In the genomic region with DNA sequence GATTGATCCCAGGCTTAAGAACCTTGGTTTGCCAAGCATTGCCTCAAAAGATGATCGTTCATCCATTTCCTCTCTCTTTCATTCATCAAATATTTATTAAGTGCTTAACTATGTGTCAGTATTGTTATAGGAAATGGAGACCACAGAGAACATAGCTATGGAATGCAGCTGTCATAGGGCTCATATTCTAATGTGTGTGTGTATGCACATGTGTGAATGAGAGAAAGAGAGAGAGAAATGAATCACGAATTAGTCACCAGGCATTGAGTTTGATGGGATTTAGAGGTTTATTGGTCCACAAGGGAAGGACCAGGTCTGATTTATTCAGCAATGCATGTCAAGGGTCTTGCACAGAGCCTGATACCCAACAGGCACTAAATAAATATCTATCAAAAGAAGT, we compare ENCODE assay signal across 24 cellular contexts.
A peak's percentile ranks its signal among the peaks of the same experiment; 100 is the strongest.
DNase-seq lines count a peak whose midpoint lies in the region; ATAC-seq and TF ChIP-seq lines count a peak whose summit lies in the region.
"Had no signal": no experiment of that assay in that cellular context is flagged by ENCODE, and none has a peak within 500 bp of the region (broad histone marks: within the 10 kb centered on the region; RNA-seq: fewer than 3 reads in every experiment).

No MANE protein-coding gene starts in this region.

- 79 to 80% methylated on average over 2 of the region's 2 CpGs for WGBS in sigmoid colon, 2 donors

- POLR2A ChIA-PET in activated CD4-positive, alpha-beta T cell treated with anti-CD3 and anti-CD28 coated beads for 36 hours (lab: Charles Lee) = no interaction called here
- POLR2A ChIA-PET in activated CD8-positive, alpha-beta T cell treated with anti-CD3 and anti-CD28 coated beads for 36 hours (lab: Charles Lee) = no interaction called here

- no peaks in the 10 kb centered on the region for H3K27me3 ChIP-seq in sigmoid colon
- no peaks in the 10 kb centered on the region for H3K27me3 ChIP-seq in tibial artery
- H3K27me3 ChIP-seq: adrenal gland, tibial nerve had no signal

- no peak overlapping the region for H3K27ac Mint-ChIP-seq in activated CD4-positive, alpha-beta T cell treated with anti-CD3 and anti-CD28 coated beads for 36 hours
- H3K27ac Mint-ChIP-seq in activated CD4-positive, alpha-beta T cell treated with anti-CD3 and anti-CD28 coated beads, Interleukin-2, amount 10 ng/mL, durations not matched to agents 24 days and 14 days = no peak overlapping the region
- no peak overlapping the region for H3K27ac Mint-ChIP-seq in activated CD8-positive, alpha-beta T cell treated with anti-CD3 and anti-CD28 coated beads for 36 hours
- H3K27ac Mint-ChIP-seq: activated CD8-positive, alpha-beta memory T cell treated with anti-CD3 and anti-CD28 coated beads, Interleukin-2, amount 10 ng/mL, durations not matched to agents 7 days and 5 days; activated T-helper 2 cell treated with anti-CD3 and anti-CD28 coated beads, Interferon-gamma antibody, Interleukin-2, Interleukin-4, amounts not matched to agents 10 μg/mL and 5 μg/mL and 100 μg/mL, durations not matched to agents 14 hours and 24 hours and 36 hours; effector memory CD8-positive, alpha-beta T cell; stimulated activated memory B cell treated with anti-CD40 and anti-IgM and Interleukin-4, amounts not matched to agents 10 μg/mL and 1 μg/mL and 100 μg/mL, for 72 hours had no signal

- no peak overlapping the region for H3K4me3 Mint-ChIP-seq in activated CD4-positive, alpha-beta T cell treated with anti-CD3 and anti-CD28 coated beads for 36 hours
- no peak overlapping the region for H3K4me3 Mint-ChIP-seq in activated CD4-positive, alpha-beta T cell treated with anti-CD3 and anti-CD28 coated beads, Interleukin-2, amount 10 ng/mL, durations not matched to agents 24 days and 14 days
- H3K4me3 Mint-ChIP-seq in activated CD8-positive, alpha-beta T cell treated with anti-CD3 and anti-CD28 coated beads for 36 hours = no peak overlapping the region
- H3K4me3 Mint-ChIP-seq: activated CD8-positive, alpha-beta memory T cell treated with anti-CD3 and anti-CD28 coated beads, Interleukin-2, amount 10 ng/mL, durations not matched to agents 7 days and 5 days; central memory CD8-positive, alpha-beta T cell; effector memory CD8-positive, alpha-beta T cell; stimulated activated memory B cell treated with anti-CD40 and anti-IgM and Interleukin-4, amounts not matched to agents 10 μg/mL and 1 μg/mL and 100 μg/mL, for 72 hours had no signal

- H3K36me3 ChIP-seq in sigmoid colon = no peaks in the 10 kb centered on the region
- no peaks in the 10 kb centered on the region for H3K36me3 ChIP-seq in tibial artery
- H3K36me3 ChIP-seq: adrenal gland, tibial nerve had no signal

- CTCF ChIA-PET in activated CD4-positive, alpha-beta T cell treated with anti-CD3 and anti-CD28 coated beads for 36 hours (lab: Charles Lee) = interaction anchor here (0.6 kb wide), 1 partner anchor 89 kb away, joined by 4 read pairs; no protein-coding TSS in a partner anchor
- CTCF ChIA-PET in activated CD8-positive, alpha-beta T cell treated with anti-CD3 and anti-CD28 coated beads for 36 hours (lab: Charles Lee) = interaction anchor here (3.8 kb wide), 1 partner anchor 25 kb away, joined by 16 read pairs; no protein-coding TSS in a partner anchor

- no peaks in the 10 kb centered on the region for H3K9me3 ChIP-seq in sigmoid colon
- no peaks in the 10 kb centered on the region for H3K9me3 ChIP-seq in tibial artery
- H3K9me3 ChIP-seq: adrenal gland had no signal

- H3K27me3 Mint-ChIP-seq in activated CD4-positive, alpha-beta T cell treated with anti-CD3 and anti-CD28 coated beads for 36 hours = peaks cover 11% of the 10 kb centered on the region
- H3K27me3 Mint-ChIP-seq in activated CD4-positive, alpha-beta T cell treated with anti-CD3 and anti-CD28 coated beads, Interleukin-2, amount 10 ng/mL, durations not matched to agents 24 days and 14 days = peaks cover 1% of the 10 kb centered on the region
- peaks cover 3% of the 10 kb centered on the region for H3K27me3 Mint-ChIP-seq in activated CD8-positive, alpha-beta T cell treated with anti-CD3 and anti-CD28 coated beads for 36 hours
- H3K27me3 Mint-ChIP-seq: activated CD8-positive, alpha-beta memory T cell treated with anti-CD3 and anti-CD28 coated beads, Interleukin-2, amount 10 ng/mL, durations not matched to agents 7 days and 5 days; stimulated activated memory B cell treated with anti-CD40 and anti-IgM and Interleukin-4, amounts not matched to agents 10 μg/mL and 1 μg/mL and 100 μg/mL, for 72 hours had no signal

- ATAC-seq in activated CD4-positive, alpha-beta T cell treated with anti-CD3 and anti-CD28 coated beads for 36 hours = peak; percentile 42
- ATAC-seq in activated CD8-positive, alpha-beta T cell treated with anti-CD3 and anti-CD28 coated beads for 36 hours = no peak
- ATAC-seq: activated CD8-positive, alpha-beta memory T cell treated with anti-CD3 and anti-CD28 coated beads, Interleukin-2, amount 10 ng/mL, durations not matched to agents 7 days and 5 days; effector memory CD8-positive, alpha-beta T cell; K562; SK-N-SH treated with all-trans-retinoic acid at 6 μM for 48 hours; stimulated activated memory B cell treated with anti-CD40 and anti-IgM and Interleukin-4, amounts not matched to agents 10 μg/mL and 1 μg/mL and 100 μg/mL, for 72 hours had no signal

- TF ChIP-seq POLR2A in sigmoid colon (IDR thresholded peaks at IDR 0.05) = no peak

- H3K4me1 ChIP-seq in sigmoid colon = no peaks in the 10 kb centered on the region
- no peaks in the 10 kb centered on the region for H3K4me1 ChIP-seq in tibial artery
- H3K4me1 ChIP-seq: adrenal gland, tibial nerve had no signal

- no peaks in the 10 kb centered on the region for H3K4me1 Mint-ChIP-seq in activated CD4-positive, alpha-beta T cell treated with anti-CD3 and anti-CD28 coated beads for 36 hours
- no peaks in the 10 kb centered on the region for H3K4me1 Mint-ChIP-seq in activated CD4-positive, alpha-beta T cell treated with anti-CD3 and anti-CD28 coated beads, Interleukin-2, amount 10 ng/mL, durations not matched to agents 24 days and 14 days
- H3K4me1 Mint-ChIP-seq in activated CD8-positive, alpha-beta T cell treated with anti-CD3 and anti-CD28 coated beads for 36 hours (ENCODE audit: low read depth) = no peaks in the 10 kb centered on the region
- H3K4me1 Mint-ChIP-seq: activated CD8-positive, alpha-beta memory T cell treated with anti-CD3 and anti-CD28 coated beads, Interleukin-2, amount 10 ng/mL, durations not matched to agents 7 days and 5 days; central memory CD8-positive, alpha-beta T cell; stimulated activated memory B cell treated with anti-CD40 and anti-IgM and Interleukin-4, amounts not matched to agents 10 μg/mL and 1 μg/mL and 100 μg/mL, for 72 hours had no signal

- DNase-seq in activated CD4-positive, alpha-beta T cell treated with anti-CD3 and anti-CD28 coated beads for 36 hours = no peak
- DNase-seq in activated CD4-positive, alpha-beta T cell treated with anti-CD3 and anti-CD28 coated beads, Interleukin-2, amount 10 ng/mL, durations not matched to agents 24 days and 14 days = no peak
- peak; percentile 73 for DNase-seq in RKO (ENCODE audit: low spot score)
- DNase-seq in epithelial cell of prostate (ENCODE audit: low read depth, low spot score) = peak; percentile 94
- peak; percentile 2 for DNase-seq in sigmoid colon
- no peak for DNase-seq in NCI-H1436 treated with DMSO at 0.1 percent for 48 hours (lab: John Stamatoyannopoulos, UW)
- DNase-seq in activated CD8-positive, alpha-beta T cell treated with anti-CD3 and anti-CD28 coated beads for 36 hours = no peak
- DNase-seq in tibial artery = no peak
- DNase-seq: activated CD4-positive, alpha-beta T cell treated with anti-CD3 and anti-CD28 coated beads for 1 hour; activated CD8-positive, alpha-beta memory T cell treated with anti-CD3 and anti-CD28 coated beads, Interleukin-2, amount 10 ng/mL, durations not matched to agents 7 days and 5 days; adrenal gland; effector memory CD8-positive, alpha-beta T cell; H7; NCI-H1092 treated with DMSO at 0.1 percent for 48 hours; NCI-H69; retina had no signal

- no peaks in the 10 kb centered on the region for H3K36me3 Mint-ChIP-seq in activated CD4-positive, alpha-beta T cell treated with anti-CD3 and anti-CD28 coated beads for 36 hours (ENCODE audit: low read depth)
- H3K36me3 Mint-ChIP-seq in activated CD4-positive, alpha-beta T cell treated with anti-CD3 and anti-CD28 coated beads, Interleukin-2, amount 10 ng/mL, durations not matched to agents 24 days and 14 days (ENCODE audit: low read depth) = no peaks in the 10 kb centered on the region
- H3K36me3 Mint-ChIP-seq in activated CD8-positive, alpha-beta T cell treated with anti-CD3 and anti-CD28 coated beads for 36 hours (ENCODE audit: low read depth) = no peaks in the 10 kb centered on the region
- H3K36me3 Mint-ChIP-seq: activated CD8-positive, alpha-beta memory T cell treated with anti-CD3 and anti-CD28 coated beads, Interleukin-2, amount 10 ng/mL, durations not matched to agents 7 days and 5 days; stimulated activated memory B cell treated with anti-CD40 and anti-IgM and Interleukin-4, amounts not matched to agents 10 μg/mL and 1 μg/mL and 100 μg/mL, for 72 hours had no signal

- H3K27ac ChIP-seq in epithelial cell of prostate = peak overlapping the region; percentile 77
- H3K27ac ChIP-seq in sigmoid colon = no peak overlapping the region
- H3K27ac ChIP-seq in tibial artery = no peak overlapping the region
- H3K27ac ChIP-seq: 22Rv1, adrenal gland, C4-2B, tibial nerve had no signal

- H3K9me3 Mint-ChIP-seq in activated CD4-positive, alpha-beta T cell treated with anti-CD3 and anti-CD28 coated beads for 36 hours (ENCODE audit: low read depth) = peaks cover 6% of the 10 kb centered on the region
- no peaks in the 10 kb centered on the region for H3K9me3 Mint-ChIP-seq in activated CD4-positive, alpha-beta T cell treated with anti-CD3 and anti-CD28 coated beads, Interleukin-2, amount 10 ng/mL, durations not matched to agents 24 days and 14 days
- no peaks in the 10 kb centered on the region for H3K9me3 Mint-ChIP-seq in activated CD8-positive, alpha-beta T cell treated with anti-CD3 and anti-CD28 coated beads for 36 hours
- H3K9me3 Mint-ChIP-seq: activated T-helper 2 cell treated with anti-CD3 and anti-CD28 coated beads, Interferon-gamma antibody, Interleukin-2, Interleukin-4, amounts not matched to agents 10 μg/mL and 5 μg/mL and 100 μg/mL, durations not matched to agents 14 hours and 24 hours and 36 hours; central memory CD8-positive, alpha-beta T cell; effector memory CD8-positive, alpha-beta T cell had no signal

- no peak for TF ChIP-seq EP300 in sigmoid colon (IDR thresholded peaks at IDR 0.05)

- intact Hi-C loops in activated CD4-positive, alpha-beta T cell treated with anti-CD3 and anti-CD28 coated beads for 36 hours (cut with DNase I, micrococcal nuclease) = no loop called here
- intact Hi-C loops in activated CD4-positive, alpha-beta T cell treated with anti-CD3 and anti-CD28 coated beads, Interleukin-2, amount 10 ng/mL, durations not matched to agents 24 days and 14 days (cut with micrococcal nuclease) = no loop called here
- intact Hi-C loops in sigmoid colon (cut with DNase I) = no loop called here
- intact Hi-C loops in activated CD8-positive, alpha-beta T cell treated with anti-CD3 and anti-CD28 coated beads for 36 hours (cut with micrococcal nuclease) = no loop called here
- intact Hi-C loops in tibial artery (cut with DNase I; ENCODE audit: low total_unique reads) = no loop called here

- H3K4me3 ChIP-seq in sigmoid colon (no peak overlapping the region), tibial artery (no peak overlapping the region)
- H3K4me3 ChIP-seq: adrenal gland, K562, tibial nerve had no signal

- TF ChIP-seq CTCF in sigmoid colon (IDR thresholded peaks at IDR 0.05) (no peak), tibial artery (IDR thresholded peaks at IDR 0.05) (no peak)
- no peak for TF ChIP-seq CTCF in activated CD8-positive, alpha-beta T cell treated with anti-CD3 and anti-CD28 coated beads for 36 hours (IDR thresholded peaks at IDR 0.05)

Comparison
In these comparisons a context has a peak if more than half of its experiments do, and no peak if none do; other contexts are left out.
1. DNase-seq: peak in RKO (single experiment), epithelial cell of prostate (single experiment) and sigmoid colon (single experiment); none in activated CD4-positive, alpha-beta T cell treated with anti-CD3 and anti-CD28 coated beads for 36 hours (single experiment), activated CD4-positive, alpha-beta T cell treated with anti-CD3 and anti-CD28 coated beads, Interleukin-2, amount 10 ng/mL, durations not matched to agents 24 days and 14 days (single experiment), NCI-H1436 treated with DMSO at 0.1 percent for 48 hours (single experiment), activated CD8-positive, alpha-beta T cell treated with anti-CD3 and anti-CD28 coated beads for 36 hours (single experiment) and tibial artery (0 of 2).